16 cellular contexts compared by ENCODE assay signal in the genomic region with DNA sequence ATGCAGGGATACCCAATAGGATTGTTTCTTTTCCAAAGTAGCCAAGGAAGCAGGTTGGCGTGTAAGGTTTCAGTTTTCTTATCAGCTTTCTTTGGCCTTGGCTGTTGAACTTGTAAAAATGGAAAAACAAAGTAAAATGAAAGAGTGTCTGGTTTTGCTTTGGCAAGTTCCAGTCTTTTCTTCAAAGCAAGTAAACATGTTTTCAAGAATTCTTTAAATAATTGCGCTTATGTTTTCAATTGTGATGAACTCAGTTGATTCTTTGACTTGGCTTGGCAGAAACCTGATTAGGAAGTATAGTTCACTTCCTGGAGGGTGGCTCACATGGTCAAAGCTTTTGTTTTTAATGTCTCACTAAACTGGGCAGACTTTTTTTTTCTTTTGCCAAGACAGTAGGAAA.
DNase-seq lines count a peak whose midpoint lies in the region; TF ChIP-seq lines count a peak whose summit lies in the region.
"Had no signal": no experiment of that assay in that cellular context is flagged by ENCODE, and none has a peak within 500 bp of the region (broad histone marks: within the 10 kb centered on the region; RNA-seq: fewer than 3 reads in every experiment).

No MANE protein-coding gene starts in this region.

- intact Hi-C loops in ovary (cut with DNase I), result no loop called here
- intact Hi-C loops in A673 (cut with micrococcal nuclease; ENCODE audit: unreplicated experiment), result no loop called here

- TF ChIP-seq CTCF in AG09319 (IDR thresholded peaks at IDR 0.05; ENCODE audit: low read depth, low read length) (no peak), fibroblast of pulmonary artery (IDR thresholded peaks at IDR 0.05; ENCODE audit: low read length, missing control alignments) (no peak), ovary (IDR thresholded peaks at IDR 0.05) (no peak), A673 (conservative IDR thresholded peaks at IDR 0.05; ENCODE audit: low read depth, low read length) (no peak)

- CTCF ChIA-PET in A673 (lab: Charles Lee), result no interaction called here

- 2 to 16% (median 5%) methylated on average over 2 of the region's 2 CpGs for WGBS in ovary, 3 donors

- H3K4me3 ChIP-seq in fibroblast of pulmonary artery (replicated peaks; ENCODE audit: low read depth, low read length) (no peak overlapping the region), ovary (no peak overlapping the region), A673 (ENCODE audit: low read depth, low read length, poor library complexity, severe bottlenecking) (no peak overlapping the region)
- H3K4me3 ChIP-seq: psoas muscle had no signal

- H3K27ac ChIP-seq in ovary, result peak overlapping the region; percentile 12 to 57
- no peak overlapping the region for H3K27ac ChIP-seq in A673 (ENCODE audit: low read depth, low read length, poor library complexity, severe bottlenecking)
- H3K27ac ChIP-seq: psoas muscle had no signal

- H3K36me3 ChIP-seq in ovary (no peaks in the 10 kb centered on the region), A673 (ENCODE audit: insufficient read depth, low read length, poor library complexity, severe bottlenecking) (no peaks in the 10 kb centered on the region)

- no TSS peak for BruUV-seq in A673 (replicated peaks; lab: Mats Ljungman, UMichigan)

- no peaks in the 10 kb centered on the region for H3K9me3 ChIP-seq in ovary
- H3K9me3 ChIP-seq in A673 (ENCODE audit: low read depth, low read length, poor library complexity, severe bottlenecking), result no peaks in the 10 kb centered on the region
- H3K9me3 ChIP-seq: psoas muscle had no signal

- H3K27me3 ChIP-seq in ovary (no peaks in the 10 kb centered on the region), A673 (replicated peaks; ENCODE audit: insufficient read depth, low read depth, low read length, poor library complexity) (no peaks in the 10 kb centered on the region)

- DNase-seq in AG09319 (ENCODE audit: extremely low read depth, low read depth) (peak; percentile 4), amniotic epithelial cell (ENCODE audit: low read depth) (peak; percentile 1), fibroblast of pulmonary artery (ENCODE audit: low read depth) (peak; percentile 53), ovary (no peak), A673 (ENCODE audit: low spot score) (no peak), ureter (ENCODE audit: low spot score) (no peak)
- no peak for DNase-seq in activated CD8-positive, alpha-beta memory T cell treated with anti-CD3 and anti-CD28 coated beads, Interleukin-2, amount 50 U/mL, for 48 hours
- no peak for DNase-seq in activated T-cell treated with anti-CD3 and anti-CD28 coated beads, Interleukin-2, amount 50 U/mL, for 48 hours
- DNase-seq: activated CD4-positive, alpha-beta memory T cell treated with anti-CD3 and anti-CD28 coated beads for 36 hours; activated naive CD8-positive, alpha-beta T cell treated with anti-CD3 and anti-CD28 coated beads, Interleukin-2, amount 10 ng/mL, durations not matched to agents 7 days and 5 days; caudate nucleus; mesenchymal stem cell; NCI-H1417 treated with DMSO at 0.1 percent for 48 hours; NCI-H226; psoas muscle; stimulated activated naive CD8-positive, alpha-beta T cell treated with anti-CD3 and anti-CD28 coated beads, Interleukin-15, amount 100 ng/mL, for 72 hours had no signal

- POLR2A ChIA-PET in A673 (lab: Charles Lee; ENCODE audit: low non-redundant PET), result no interaction called here

- no peak for TF ChIP-seq EP300 in ovary (IDR thresholded peaks at IDR 0.05)

- no peak for TF ChIP-seq POLR2A in ovary (IDR thresholded peaks at IDR 0.05)

- peaks cover 7% of the 10 kb centered on the region for H3K4me1 ChIP-seq in ovary (ENCODE audit: insufficient read depth)
- H3K4me1 ChIP-seq in A673 (ENCODE audit: insufficient read depth, low read length, poor library complexity, severe bottlenecking), result no peaks in the 10 kb centered on the region
- H3K4me1 ChIP-seq: psoas muscle had no signal

Comparison
In these comparisons a context has a peak if more than half of its experiments do, and no peak if none do; other contexts are left out.
1. DNase-seq: peak in AG09319 (single experiment), amniotic epithelial cell (single experiment) and fibroblast of pulmonary artery (single experiment); none in ovary (0 of 5), A673 (single experiment), activated CD8-positive, alpha-beta memory T cell treated with anti-CD3 and anti-CD28 coated beads, Interleukin-2, amount 50 U/mL, for 48 hours (single experiment), ureter (single experiment) and activated T-cell treated with anti-CD3 and anti-CD28 coated beads, Interleukin-2, amount 50 U/mL, for 48 hours (0 of 2).